1 cellular context compared by ENCODE assay signal in genomic region chr6:33161354-33162320, GRCh38.
TF ChIP-seq lines count a peak whose summit lies in the region.

No MANE protein-coding gene starts in this region.

TF ChIP-seq in A549, 52 proteins besides CTCF, POLR2A, EP300 and RAD21:
- TF ChIP-seq USF2 (IDR thresholded peaks at IDR 0.05) (0 out of 2 replicates have a peak, but pooled peaks have one; percentile 14), HOXB13 (CRISPR knock-in tag; IDR thresholded peaks at IDR 0.05; ENCODE audit: low read depth) (no peak), ATOH8 (CRISPR knock-in tag; IDR thresholded peaks at IDR 0.05; ENCODE audit: low read depth) (no peak), PHF8 (IDR thresholded peaks at IDR 0.05; ENCODE audit: borderline replicate concordance, low read depth) (no peak), HOXA7 (CRISPR knock-in tag; IDR thresholded peaks at IDR 0.05) (no peak), HOXB5 (CRISPR knock-in tag; IDR thresholded peaks at IDR 0.05) (no peak), JUNB (IDR thresholded peaks at IDR 0.05) (no peak), EHF (CRISPR knock-in tag; IDR thresholded peaks at IDR 0.05) (no peak), MAX (IDR thresholded peaks at IDR 0.05) (no peak), SMC3 (IDR thresholded peaks at IDR 0.05) (peak; percentile 79), CEBPB (IDR thresholded peaks at IDR 0.05) (no peak), KDM5A (IDR thresholded peaks at IDR 0.05) (no peak), RARB (CRISPR knock-in tag; IDR thresholded peaks at IDR 0.05) (no peak), FOXS1 (CRISPR knock-in tag; IDR thresholded peaks at IDR 0.05) (no peak), ZC3H11A (IDR thresholded peaks at IDR 0.05) (no peak), E2F6 (IDR thresholded peaks at IDR 0.05; ENCODE audit: borderline replicate concordance, low read depth) (peak; percentile 44; the same call in 1 of the 2 replicates), POLR2AphosphoS2 (conservative IDR thresholded peaks at IDR 0.05; ENCODE audit: low read length) (no peak), GATA3 (IDR thresholded peaks at IDR 0.05; ENCODE audit: borderline replicate concordance) (no peak), KDM1A (IDR thresholded peaks at IDR 0.05; ENCODE audit: low read depth) (no peak), PBX3 (IDR thresholded peaks at IDR 0.05) (no peak), ESRRA (IDR thresholded peaks at IDR 0.05; ENCODE audit: borderline replicate concordance, low read length) (no peak), REST (IDR thresholded peaks at IDR 0.05) (no peak), MAZ (IDR thresholded peaks at IDR 0.05; ENCODE audit: borderline replicate concordance, low read depth, low read length) (no peak), RNF2 (IDR thresholded peaks at IDR 0.05; ENCODE audit: borderline replicate concordance, low read depth) (0 out of 2 replicates have a peak, but pooled peaks have one; percentile 23)
TF ChIP-seq in A549: peak in this region for 4.
